16 cellular contexts compared by ENCODE assay signal in the genomic region with DNA sequence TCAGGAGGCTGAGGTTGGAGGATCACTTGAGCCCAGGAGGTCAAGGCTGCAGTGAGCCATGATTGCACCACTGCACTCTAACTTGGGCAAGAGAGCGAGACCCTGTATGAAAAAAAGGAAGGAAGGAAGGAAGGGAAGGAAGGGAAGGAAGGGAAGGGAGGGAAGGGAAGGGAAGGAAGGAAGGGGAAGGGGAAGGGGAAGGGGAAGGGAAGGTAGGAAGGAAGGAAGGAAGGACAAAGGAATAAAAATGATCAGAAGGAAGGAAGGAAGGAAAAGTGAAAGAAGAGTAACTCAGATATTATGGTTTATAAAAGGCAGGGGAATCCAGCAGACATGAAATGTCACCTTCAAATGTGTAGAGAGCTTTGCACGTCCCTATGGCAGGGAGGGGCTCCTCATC.
A peak's percentile ranks its signal among the peaks of the same experiment; 100 is the strongest.
DNase-seq lines count a peak whose midpoint lies in the region; ATAC-seq lines count a peak whose summit lies in the region.
"Had no signal": no experiment of that assay in that cellular context is flagged by ENCODE, and none has a peak within 500 bp of the region (broad histone marks: within the 10 kb centered on the region; RNA-seq: fewer than 3 reads in every experiment).

No MANE protein-coding gene starts in this region.

- peaks cover 92% of the 10 kb centered on the region for H3K36me3 Mint-ChIP-seq in stimulated activated naive CD8-positive, alpha-beta T cell treated with anti-CD3 and anti-CD28 coated beads, Interleukin-15, Interleukin-2, amounts not matched to agents 100 ng/mL and 50 ng/mL, for 24 hours (ENCODE audit: low read depth)
- peaks cover 78% of the 10 kb centered on the region for H3K36me3 Mint-ChIP-seq in activated CD4-positive, alpha-beta memory T cell treated with anti-CD3 and anti-CD28 coated beads for 36 hours

- DNase-seq in stimulated activated naive CD8-positive, alpha-beta T cell treated with anti-CD3 and anti-CD28 coated beads, Interleukin-15, Interleukin-2, amounts not matched to agents 100 U/mL and 50 U/mL, for 24 hours, result no peak
- DNase-seq in activated CD4-positive, alpha-beta memory T cell treated with anti-CD3 and anti-CD28 coated beads for 36 hours, result no peak
- DNase-seq in effector memory CD4-positive, alpha-beta T cell, result no peak
- DNase-seq in islet precursor cell, result no peak
- no peak for DNase-seq in NCI-H748 treated with DMSO at 0.1 percent for 48 hours (lab: John Stamatoyannopoulos, UW)
- DNase-seq: GM23248, head of caudate nucleus, NCI-H1105 treated with DMSO at 0.1 percent for 48 hours, NCI-H2107, NCI-H510A treated with DMSO at 0.1 percent for 48 hours, SW 1271, transverse colon had no signal

- H3K4me3 ChIP-seq in effector memory CD4-positive, alpha-beta T cell (ENCODE audit: insufficient read depth, low read depth, low read length, poor library complexity, severe bottlenecking), result no peak overlapping the region
- H3K4me3 ChIP-seq: GM23248, right atrium auricular region, transverse colon had no signal

- POLR2A ChIA-PET in activated CD4-positive, alpha-beta memory T cell treated with anti-CD3 and anti-CD28 coated beads for 36 hours (lab: Charles Lee), result no interaction called here

- no peaks in the 10 kb centered on the region for H3K27me3 ChIP-seq in effector memory CD4-positive, alpha-beta T cell (replicated peaks; ENCODE audit: control insufficient read depth, insufficient read depth, low read length, poor library complexity, severe bottlenecking)
- H3K27me3 ChIP-seq: right atrium auricular region, transverse colon had no signal

- H3K27ac Mint-ChIP-seq in stimulated activated naive CD8-positive, alpha-beta T cell treated with anti-CD3 and anti-CD28 coated beads, Interleukin-15, Interleukin-2, amounts not matched to agents 100 ng/mL and 50 ng/mL, for 24 hours, result peak overlapping the region; percentile 90
- H3K27ac Mint-ChIP-seq in activated CD4-positive, alpha-beta memory T cell treated with anti-CD3 and anti-CD28 coated beads for 36 hours, result peak overlapping the region; percentile 84

- H3K36me3 ChIP-seq in effector memory CD4-positive, alpha-beta T cell (ENCODE audit: control insufficient read depth, insufficient read depth, low read length), result peaks cover 61% of the 10 kb centered on the region

- H3K27me3 Mint-ChIP-seq in stimulated activated naive CD8-positive, alpha-beta T cell treated with anti-CD3 and anti-CD28 coated beads, Interleukin-15, Interleukin-2, amounts not matched to agents 100 ng/mL and 50 ng/mL, for 24 hours, result no peaks in the 10 kb centered on the region
- no peaks in the 10 kb centered on the region for H3K27me3 Mint-ChIP-seq in activated CD4-positive, alpha-beta memory T cell treated with anti-CD3 and anti-CD28 coated beads for 36 hours

- no peak for ATAC-seq in stimulated activated naive CD8-positive, alpha-beta T cell treated with anti-CD3 and anti-CD28 coated beads, Interleukin-15, Interleukin-2, amounts not matched to agents 100 U/mL and 50 U/mL, for 24 hours
- no peak for ATAC-seq in HG03439 (IDR thresholded peaks at IDR 0.05; ENCODE audit: unreplicated experiment)
- ATAC-seq in GM18861 (IDR thresholded peaks at IDR 0.05; ENCODE audit: unreplicated experiment), result no peak

- H3K4me1 Mint-ChIP-seq in stimulated activated naive CD8-positive, alpha-beta T cell treated with anti-CD3 and anti-CD28 coated beads, Interleukin-15, Interleukin-2, amounts not matched to agents 100 ng/mL and 50 ng/mL, for 24 hours (ENCODE audit: low read depth), result peaks cover 76% of the 10 kb centered on the region
- peaks cover 50% of the 10 kb centered on the region for H3K4me1 Mint-ChIP-seq in activated CD4-positive, alpha-beta memory T cell treated with anti-CD3 and anti-CD28 coated beads for 36 hours (ENCODE audit: low read depth)

- H3K4me3 Mint-ChIP-seq in stimulated activated naive CD8-positive, alpha-beta T cell treated with anti-CD3 and anti-CD28 coated beads, Interleukin-15, Interleukin-2, amounts not matched to agents 100 ng/mL and 50 ng/mL, for 24 hours, result no peak overlapping the region
- no peak overlapping the region for H3K4me3 Mint-ChIP-seq in activated CD4-positive, alpha-beta memory T cell treated with anti-CD3 and anti-CD28 coated beads for 36 hours

- H3K27ac ChIP-seq in effector memory CD4-positive, alpha-beta T cell (ENCODE audit: insufficient read depth, low read length, poor library complexity, severe bottlenecking), result peak overlapping the region; percentile 29
- H3K27ac ChIP-seq: GM23248, right atrium auricular region had no signal

- intact Hi-C loops in activated CD4-positive, alpha-beta memory T cell treated with anti-CD3 and anti-CD28 coated beads for 36 hours (cut with micrococcal nuclease), result no loop called here

- H3K4me1 ChIP-seq in effector memory CD4-positive, alpha-beta T cell (ENCODE audit: control insufficient read depth, insufficient read depth, low read length, poor library complexity, severe bottlenecking), result peaks cover 21% of the 10 kb centered on the region

- CTCF ChIA-PET in activated CD4-positive, alpha-beta memory T cell treated with anti-CD3 and anti-CD28 coated beads for 36 hours (lab: Charles Lee), result no interaction called here

- no peaks in the 10 kb centered on the region for H3K9me3 Mint-ChIP-seq in stimulated activated naive CD8-positive, alpha-beta T cell treated with anti-CD3 and anti-CD28 coated beads, Interleukin-15, Interleukin-2, amounts not matched to agents 100 ng/mL and 50 ng/mL, for 24 hours
- H3K9me3 Mint-ChIP-seq in activated CD4-positive, alpha-beta memory T cell treated with anti-CD3 and anti-CD28 coated beads for 36 hours, result no peaks in the 10 kb centered on the region

- H3K9me3 ChIP-seq in effector memory CD4-positive, alpha-beta T cell (ENCODE audit: control insufficient read depth, low read length), result no peaks in the 10 kb centered on the region
- H3K9me3 ChIP-seq: right atrium auricular region, transverse colon had no signal
